Comparison of ENCODE assay signal across 11 cellular contexts in the genomic region with DNA sequence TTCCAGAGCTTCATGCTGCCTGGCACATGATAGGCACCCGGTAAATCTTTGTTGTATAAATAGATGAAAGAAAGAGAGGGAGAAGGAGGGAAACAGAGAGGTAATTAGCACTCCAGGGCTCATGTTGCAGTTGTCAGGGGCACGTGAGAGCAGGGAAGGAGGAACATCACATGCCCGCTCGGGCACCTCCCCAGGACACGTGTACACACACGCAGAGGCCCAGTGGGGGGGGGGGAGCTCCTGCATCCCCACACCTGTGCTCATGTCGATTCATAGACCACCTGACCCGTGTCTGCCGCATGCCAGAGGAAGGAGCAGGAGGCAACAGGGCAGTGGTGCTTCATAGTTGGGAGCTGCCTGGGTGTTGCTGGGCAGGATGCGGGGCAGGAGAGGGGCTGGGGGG. TPM values are rescaled to one million over a fixed set of nuclear protein-coding genes. Genes with fewer than 3 reads are reported as not detected.
A peak's percentile ranks its signal among the peaks of the same experiment; 100 is the strongest.
DNase-seq lines count a peak whose midpoint lies in the region; TF ChIP-seq lines count a peak whose summit lies in the region.
"Had no signal": no experiment of that assay in that cellular context is flagged by ENCODE, and none has a peak within 500 bp of the region (broad histone marks: within the 10 kb centered on the region; RNA-seq: fewer than 3 reads in every experiment).

No MANE protein-coding gene starts in this region.

- no peak for TF ChIP-seq EP300 in tibial nerve (IDR thresholded peaks at IDR 0.05)

- 73 to 77% methylated on average over 9 to 10 of the region's 10 CpGs for WGBS in tibial nerve, 2 donors

- intact Hi-C loops in breast epithelium (cut with DNase I; ENCODE audit: low total_unique reads): loop anchor here (10.0 kb wide), 3 partner anchors 54 to 354 kb away; a partner anchor contains a TSS

- TF ChIP-seq POLR2A in breast epithelium (IDR thresholded peaks at IDR 0.05): no peak
- no peak for TF ChIP-seq POLR2A in tibial nerve (IDR thresholded peaks at IDR 0.05)

- H3K27ac ChIP-seq in breast epithelium: peak overlapping the region; percentile 65 to 85
- peak overlapping the region; percentile 43 for H3K27ac ChIP-seq in muscle layer of colon (ENCODE audit: low read depth, low read length)
- peak overlapping the region; percentile 76 to 91 (median 82) for H3K27ac ChIP-seq in tibial nerve

- TF ChIP-seq CTCF in breast epithelium (IDR thresholded peaks at IDR 0.05): no peak
- no peak for TF ChIP-seq CTCF in tibial nerve (IDR thresholded peaks at IDR 0.05)

- H3K27me3 ChIP-seq in breast epithelium (no peaks in the 10 kb centered on the region), muscle layer of colon (ENCODE audit: control insufficient read depth in 1 of 2, insufficient read depth in 2 of 2, low read length in 2 of 2) (no peaks in the 10 kb centered on the region), tibial nerve (no peaks in the 10 kb centered on the region)

- H3K36me3 ChIP-seq in breast epithelium: no peaks in the 10 kb centered on the region
- no peaks in the 10 kb centered on the region for H3K36me3 ChIP-seq in muscle layer of colon (ENCODE audit: insufficient read depth, low read length)
- peaks cover 0 to 17% (median 0%) of the 10 kb centered on the region in 3 donors for H3K36me3 ChIP-seq in tibial nerve

- DNase-seq in NCI-H526 (lab: John Stamatoyannopoulos, UW) (peak; percentile 26), NCI-H526 treated with DMSO at 0.1 percent for 48 hours (lab: John Stamatoyannopoulos, UW) (no peak), breast epithelium (ENCODE audit: low spot score in 2 of 2) (peak in 1 of 2 donors; percentile 67), tibial nerve (ENCODE audit: low spot score in 2 of 2) (peak; percentile 63 to 68), NAMALWA (ENCODE audit: low spot score) (no peak), retina (no peak), NCI-H1930 (lab: John Stamatoyannopoulos, UW) (no peak)
- DNase-seq: activated CD8-positive, alpha-beta memory T cell treated with anti-CD3 and anti-CD28 coated beads, Interleukin-2, amount 50 U/mL, for 4 hours; NCI-H446; trophoblast cell had no signal

- H3K9me3 ChIP-seq in breast epithelium: no peaks in the 10 kb centered on the region
- no peaks in the 10 kb centered on the region for H3K9me3 ChIP-seq in muscle layer of colon (ENCODE audit: low read length)
- no peaks in the 10 kb centered on the region for H3K9me3 ChIP-seq in tibial nerve

- H3K4me1 ChIP-seq in breast epithelium (peaks cover 0 to 11% of the 10 kb centered on the region in 2 donors), muscle layer of colon (ENCODE audit: insufficient read depth, low read length) (peaks cover 39% of the 10 kb centered on the region), tibial nerve (peaks cover 0 to 77% (median 42%) of the 10 kb centered on the region in 4 donors)

- H3K4me3 ChIP-seq in breast epithelium: no peak overlapping the region
- no peak overlapping the region for H3K4me3 ChIP-seq in muscle layer of colon (ENCODE audit: low read depth in 1 of 2, low read length in 2 of 2)
- no peak overlapping the region for H3K4me3 ChIP-seq in tibial nerve

- no peak overlapping the region for H3K9ac ChIP-seq in muscle layer of colon (ENCODE audit: low read length)

RNA-seq across cellular contexts. Expression of a gene that starts 37.1 kb away (rescaled TPM):
- total RNA-seq in breast epithelium (1,000 to 10,000 TPM in 2 of 3 donors, 100 to 1,000 TPM in 1; 987 to 2,750 (median 1,078) TPM), tibial nerve (1,000 to 10,000 TPM in 1 of 4 donors, 100 to 1,000 TPM in 3; 520 to 1,803 (median 896) TPM)

Comparison
In these comparisons a context has a peak if more than half of its experiments do, and no peak if none do; other contexts are left out.
1. DNase-seq: peak in NCI-H526 (2 of 2) and tibial nerve (2 of 2); none in NCI-H526 treated with DMSO at 0.1 percent for 48 hours (single experiment), NAMALWA (single experiment), retina (single experiment) and NCI-H1930 (0 of 2).
2. Peak in every context shown above with its lines, with median percentiles within 50 percentile points of each other: H3K27ac ChIP-seq.